In genomic region chr2:68018727-68019126, GRCh38 we compare ENCODE assay signal across 23 cellular contexts.
"Had no signal": no experiment of that assay in that cellular context is flagged by ENCODE, and none has a peak within 500 bp of the region (broad histone marks: within the 10 kb centered on the region; RNA-seq: fewer than 3 reads in every experiment).

No MANE protein-coding gene starts in this region.

- H3K9me3 ChIP-seq: heart right ventricle, psoas muscle, sigmoid colon, uterus had no signal

- H3K9me3 Mint-ChIP-seq: activated CD4-positive, alpha-beta T cell treated with anti-CD3 and anti-CD28 coated beads, Interleukin-2, amount 10 ng/mL, durations not matched to agents 7 days and 5 days; activated CD8-positive, alpha-beta T cell treated with anti-CD3 and anti-CD28 coated beads for 36 hours; activated naive CD4-positive, alpha-beta T cell treated with anti-CD3 and anti-CD28 coated beads, Interleukin-2, amount 50 U/mL, for 72 hours; activated T-cell treated with anti-CD3 and anti-CD28 coated beads, Interleukin-2, amount 50 U/mL, for 4 hours; activated T-helper 2 cell treated with anti-CD3 and anti-CD28 coated beads, Interferon-gamma antibody, Interleukin-2, Interleukin-4, amounts not matched to agents 10 μg/mL and 5 μg/mL and 100 μg/mL, durations not matched to agents 14 hours and 24 hours and 36 hours; stimulated activated effector memory CD8-positive, alpha-beta T cell treated with anti-CD3 and anti-CD28 coated beads, Interleukin-12 subunit alpha, Interleukin-12 subunit beta, amount 100 ng/mL, for 72 hours; stimulated activated naive CD8-positive, alpha-beta T cell treated with anti-CD3 and anti-CD28 coated beads, Interleukin-15, Interleukin-2, amounts not matched to agents 100 ng/mL and 50 ng/mL, for 24 hours had no signal

- H3K27ac Mint-ChIP-seq: activated CD4-positive, alpha-beta T cell treated with anti-CD3 and anti-CD28 coated beads, Interleukin-2, amount 10 ng/mL, durations not matched to agents 7 days and 5 days; activated CD8-positive, alpha-beta T cell treated with anti-CD3 and anti-CD28 coated beads for 36 hours; activated naive CD4-positive, alpha-beta T cell treated with anti-CD3 and anti-CD28 coated beads, Interleukin-2, amount 50 U/mL, for 72 hours; activated T-helper 2 cell treated with anti-CD3 and anti-CD28 coated beads, Interferon-gamma antibody, Interleukin-2, Interleukin-4, amounts not matched to agents 10 μg/mL and 5 μg/mL and 100 μg/mL, durations not matched to agents 14 hours and 24 hours and 36 hours; effector memory CD8-positive, alpha-beta T cell; mesothelial cell of epicardium; naive thymus-derived CD4-positive, alpha-beta T cell; stimulated activated effector memory CD8-positive, alpha-beta T cell treated with anti-CD3 and anti-CD28 coated beads, Interleukin-12 subunit alpha, Interleukin-12 subunit beta, amount 100 ng/mL, for 72 hours; stimulated activated naive CD8-positive, alpha-beta T cell treated with anti-CD3 and anti-CD28 coated beads, Interleukin-15, Interleukin-2, amounts not matched to agents 100 ng/mL and 50 ng/mL, for 24 hours; type B pancreatic cell; WTC11 had no signal

- DNase-seq: activated CD4-positive, alpha-beta T cell treated with anti-CD3 and anti-CD28 coated beads for 1 hour; activated CD4-positive, alpha-beta T cell treated with anti-CD3 and anti-CD28 coated beads, Interleukin-2, amount 10 ng/mL, durations not matched to agents 7 days and 5 days; activated CD8-positive, alpha-beta T cell treated with anti-CD3 and anti-CD28 coated beads for 36 hours; activated naive CD4-positive, alpha-beta T cell; activated T-cell treated with anti-CD3 and anti-CD28 coated beads, Interleukin-2, amount 50 U/mL, for 4 hours; effector memory CD8-positive, alpha-beta T cell; foreskin fibroblast; heart right ventricle; naive thymus-derived CD4-positive, alpha-beta T cell; psoas muscle; sigmoid colon; small intestine; stimulated activated CD4-positive, alpha-beta T cell treated with anti-CD3 and anti-CD28 coated beads, Interleukin-4, amount 100 ng/mL, for 24 hours; substantia nigra; uterus had no signal

- H3K4me1 Mint-ChIP-seq: activated CD4-positive, alpha-beta T cell treated with anti-CD3 and anti-CD28 coated beads, Interleukin-2, amount 10 ng/mL, durations not matched to agents 7 days and 5 days; mesothelial cell of epicardium; naive thymus-derived CD4-positive, alpha-beta T cell; stimulated activated effector memory CD8-positive, alpha-beta T cell treated with anti-CD3 and anti-CD28 coated beads, Interleukin-12 subunit alpha, Interleukin-12 subunit beta, amount 100 ng/mL, for 72 hours; WTC11 had no signal

- H3K36me3 Mint-ChIP-seq: activated naive CD4-positive, alpha-beta T cell treated with anti-CD3 and anti-CD28 coated beads, Interleukin-2, amount 50 U/mL, for 72 hours; mesothelial cell of epicardium; naive thymus-derived CD4-positive, alpha-beta T cell; stimulated activated effector memory CD8-positive, alpha-beta T cell treated with anti-CD3 and anti-CD28 coated beads, Interleukin-12 subunit alpha, Interleukin-12 subunit beta, amount 100 ng/mL, for 72 hours; type B pancreatic cell; WTC11 had no signal

- H3K4me1 ChIP-seq: heart right ventricle, parathyroid adenoma, psoas muscle, sigmoid colon, uterus had no signal

- H3K27me3 ChIP-seq: sigmoid colon, uterus had no signal

- H3K27ac ChIP-seq: heart right ventricle, parathyroid adenoma, psoas muscle, sigmoid colon, uterus had no signal

- H3K4me3 Mint-ChIP-seq: activated CD4-positive, alpha-beta T cell treated with anti-CD3 and anti-CD28 coated beads, Interleukin-2, amount 10 ng/mL, durations not matched to agents 7 days and 5 days; activated CD8-positive, alpha-beta T cell treated with anti-CD3 and anti-CD28 coated beads for 36 hours; activated T-cell treated with anti-CD3 and anti-CD28 coated beads, Interleukin-2, amount 50 U/mL, for 4 hours; effector memory CD8-positive, alpha-beta T cell; mesothelial cell of epicardium; naive thymus-derived CD4-positive, alpha-beta T cell; stimulated activated effector memory CD8-positive, alpha-beta T cell treated with anti-CD3 and anti-CD28 coated beads, Interleukin-12 subunit alpha, Interleukin-12 subunit beta, amount 100 ng/mL, for 72 hours; stimulated activated naive CD8-positive, alpha-beta T cell treated with anti-CD3 and anti-CD28 coated beads, Interleukin-15, Interleukin-2, amounts not matched to agents 100 ng/mL and 50 ng/mL, for 24 hours; type B pancreatic cell; WTC11 had no signal

- H3K4me3 ChIP-seq: heart right ventricle, psoas muscle, sigmoid colon, uterus had no signal

- H3K36me3 ChIP-seq: heart right ventricle, sigmoid colon, uterus had no signal

- H3K27me3 Mint-ChIP-seq: type B pancreatic cell had no signal

- ATAC-seq: activated CD8-positive, alpha-beta T cell treated with anti-CD3 and anti-CD28 coated beads for 36 hours; activated naive CD4-positive, alpha-beta T cell treated with anti-CD3 and anti-CD28 coated beads, Interleukin-2, amount 50 U/mL, for 72 hours; activated T-cell treated with anti-CD3 and anti-CD28 coated beads, Interleukin-2, amount 50 U/mL, for 4 hours; effector memory CD8-positive, alpha-beta T cell; heart right ventricle; naive thymus-derived CD4-positive, alpha-beta T cell; psoas muscle; stimulated activated effector memory CD8-positive, alpha-beta T cell treated with anti-CD3 and anti-CD28 coated beads, Interleukin-12 subunit alpha, Interleukin-12 subunit beta, amount 100 ng/mL, for 72 hours; WTC11 had no signal
